ENCODE assay signal across 24 cellular contexts in the genomic region with DNA sequence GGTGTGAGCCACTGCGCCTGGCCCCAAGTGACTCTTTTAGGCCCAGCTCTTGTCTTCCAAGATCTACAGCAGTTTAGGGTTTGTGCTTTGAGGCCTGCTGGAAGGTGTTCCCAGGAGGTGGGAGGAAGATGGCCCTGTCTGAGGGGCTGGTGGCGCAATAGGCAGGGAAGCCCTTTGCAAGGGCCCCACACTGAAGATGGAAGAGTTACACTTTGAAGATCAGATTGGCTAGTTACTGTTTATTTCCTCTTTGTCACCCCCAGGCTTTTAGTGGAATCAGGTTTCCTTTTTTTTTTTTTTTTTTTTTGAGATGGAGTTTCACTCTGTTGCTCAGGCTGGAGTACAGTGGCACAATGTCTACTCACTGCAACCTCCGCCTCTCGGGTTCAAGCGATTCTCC. TPM values are rescaled to one million over a fixed set of nuclear protein-coding genes. Genes with fewer than 3 reads are reported as not detected.
DNase-seq lines count a peak whose midpoint lies in the region; ATAC-seq, FAIRE-seq and TF ChIP-seq lines count a peak whose summit lies in the region.
"Had no signal": no experiment of that assay in that cellular context is flagged by ENCODE, and none has a peak within 500 bp of the region (broad histone marks: within the 10 kb centered on the region; RNA-seq: fewer than 3 reads in every experiment).

No MANE protein-coding gene starts in this region.

- intact Hi-C loops in CD8-positive, alpha-beta T cell (cut with DNase I, micrococcal nuclease), result no loop called here

- peaks cover 18% of the 10 kb centered on the region for H3K36me3 Mint-ChIP-seq in CD8-positive, alpha-beta T cell
- H3K36me3 Mint-ChIP-seq in glutamatergic neuron (ENCODE audit: unreplicated experiment), result no peaks in the 10 kb centered on the region

- peaks cover 26% of the 10 kb centered on the region for H3K4me1 Mint-ChIP-seq in CD8-positive, alpha-beta T cell (ENCODE audit: low read depth)
- peaks cover 22% of the 10 kb centered on the region for H3K4me1 Mint-ChIP-seq in glutamatergic neuron (ENCODE audit: low read depth, unreplicated experiment)

- peak overlapping the region; percentile 32 for H3K4me3 Mint-ChIP-seq in CD8-positive, alpha-beta T cell
- H3K4me3 Mint-ChIP-seq in glutamatergic neuron (ENCODE audit: unreplicated experiment), result no peak overlapping the region

- H3K27ac ChIP-seq in CD8-positive, alpha-beta T cell (ENCODE audit: low read depth, low read length), result no peak overlapping the region
- H3K27ac ChIP-seq in HEK293 (ENCODE audit: extremely low read depth, low read depth, low read length), result 0 out of 2 replicates have a peak overlapping the region, but pooled peaks have one; percentile 13
- H3K27ac ChIP-seq: GM23248, heart right ventricle had no signal

- no peak overlapping the region for H3K4me3 ChIP-seq in CD8-positive, alpha-beta T cell (ENCODE audit: low read depth, low read length)
- H3K4me3 ChIP-seq in HEK293 (ENCODE audit: low read depth, low read length), result no peak overlapping the region
- H3K4me3 ChIP-seq: GM23248, heart right ventricle had no signal

- H3K9me3 ChIP-seq in CD8-positive, alpha-beta T cell (ENCODE audit: low read length), result no peaks in the 10 kb centered on the region
- no peaks in the 10 kb centered on the region for H3K9me3 ChIP-seq in HEK293 (ENCODE audit: control insufficient read depth, insufficient read depth, low read depth, low read length)
- H3K9me3 ChIP-seq: heart right ventricle had no signal

- H3K4me1 ChIP-seq in CD8-positive, alpha-beta T cell (ENCODE audit: insufficient read depth, low read length), result peaks cover 16% of the 10 kb centered on the region
- H3K4me1 ChIP-seq in HEK293 (ENCODE audit: control insufficient read depth, insufficient read depth, low read length), result peaks cover 10% of the 10 kb centered on the region

- no peak for TF ChIP-seq CTCF in CD8-positive, alpha-beta T cell (IDR thresholded peaks at IDR 0.05)
- TF ChIP-seq CTCF in HEK293 (tag by site-specific recombination; IDR thresholded peaks at IDR 0.05) (no peak), glutamatergic neuron (IDR thresholded peaks at IDR 0.05; ENCODE audit: partially characterized antibody, unreplicated experiment) (no peak)

- POLR2A ChIA-PET in CD8-positive, alpha-beta T cell (lab: Charles Lee), result no interaction called here
- POLR2A ChIA-PET in HEK293 (lab: Yijun Ruan, JAX), result interaction anchor here (0.8 kb wide), 1 partner anchor 33 kb away, joined by 5 read pairs; no protein-coding TSS in a partner anchor

- no peaks in the 10 kb centered on the region for H3K27me3 ChIP-seq in CD8-positive, alpha-beta T cell (ENCODE audit: insufficient read depth, low read length)
- H3K27me3 ChIP-seq: heart right ventricle had no signal

- no peak for FAIRE-seq in GM12892 (lab: Jason Lieb, UNC)
- FAIRE-seq: bronchial epithelial cell, urothelium cell line had no signal

- CTCF ChIA-PET in CD8-positive, alpha-beta T cell (lab: Charles Lee), result interaction anchor here (2.2 kb wide), 1 partner anchor 102 kb away, joined by 9 read pairs; no protein-coding TSS in a partner anchor
- CTCF ChIA-PET in HEK293 (lab: Yijun Ruan, JAX), result interaction anchor here (0.6 to 2.0 kb wide), 3 partner anchors 62 to 592 kb away, joined by 3 to 8 read pairs (median 3); no protein-coding TSS in a partner anchor

- no peak for DNase-seq in CD8-positive, alpha-beta T cell
- DNase-seq in SIG-M5 treated with dmso at 0.1 percent for 504 hours (lab: John Stamatoyannopoulos, UW; ENCODE audit: unreplicated experiment) (peak; percentile 62), glutamatergic neuron (no peak), GM12892 (ENCODE audit: insufficient read length) (no peak)
- no peak for DNase-seq in central memory CD4-positive, alpha-beta T cell
- DNase-seq: activated CD4-positive, alpha-beta T cell treated with anti-CD3 and anti-CD28 coated beads for 4 hours; dermis blood vessel endothelial cell; GM23248; heart right ventricle; KG1; NCI-H1092 treated with DMSO at 0.1 percent for 48 hours; NCI-H2029; NCI-H510A; stimulated activated CD4-positive, alpha-beta T cell treated with anti-CD3 and anti-CD28 coated beads, Interleukin-15, amount 100 ng/mL, for 24 hours; substantia nigra had no signal

- TF ChIP-seq POLR2A in GM12892 (IDR thresholded peaks at IDR 0.05; ENCODE audit: low read depth, low read length), result no peak

- no peak overlapping the region for H3K27ac Mint-ChIP-seq in CD8-positive, alpha-beta T cell
- peak overlapping the region; percentile 55 for H3K27ac Mint-ChIP-seq in glutamatergic neuron (ENCODE audit: unreplicated experiment)
- H3K27ac Mint-ChIP-seq: activated T-helper 2 cell treated with anti-CD3 and anti-CD28 coated beads, Interferon-gamma antibody, Interleukin-2, Interleukin-4, amounts not matched to agents 10 μg/mL and 5 μg/mL and 100 μg/mL, durations not matched to agents 14 hours and 24 hours and 36 hours had no signal

- H3K36me3 ChIP-seq in CD8-positive, alpha-beta T cell (ENCODE audit: insufficient read depth, low read length), result peaks cover 10% of the 10 kb centered on the region
- H3K36me3 ChIP-seq in HEK293 (ENCODE audit: control insufficient read depth in 2 of 2, insufficient read depth in 1 of 2, low read length in 2 of 2), result peaks cover 5 to 13% of the 10 kb centered on the region in 2 experiments; a peak in 1 of 3 replicates

- no peak for ATAC-seq in CD8-positive, alpha-beta T cell
- ATAC-seq in GM21447 (IDR thresholded peaks at IDR 0.05; ENCODE audit: unreplicated experiment) (no peak), GM21367 (IDR thresholded peaks at IDR 0.05; ENCODE audit: unreplicated experiment) (no peak)
- ATAC-seq: heart right ventricle, right cardiac atrium had no signal

- no peaks in the 10 kb centered on the region for H3K9me3 Mint-ChIP-seq in CD8-positive, alpha-beta T cell
- peaks cover 10% of the 10 kb centered on the region for H3K9me3 Mint-ChIP-seq in glutamatergic neuron (ENCODE audit: unreplicated experiment)
- H3K9me3 Mint-ChIP-seq: activated T-helper 2 cell treated with anti-CD3 and anti-CD28 coated beads, Interferon-gamma antibody, Interleukin-2, Interleukin-4, amounts not matched to agents 10 μg/mL and 5 μg/mL and 100 μg/mL, durations not matched to agents 14 hours and 24 hours and 36 hours had no signal

- H3K27me3 Mint-ChIP-seq in CD8-positive, alpha-beta T cell (ENCODE audit: low read depth), result no peaks in the 10 kb centered on the region
- peaks cover 27% of the 10 kb centered on the region for H3K27me3 Mint-ChIP-seq in glutamatergic neuron (ENCODE audit: unreplicated experiment)

TF ChIP-seq in HEK293, 187 proteins besides CTCF, POLR2A, EP300 and RAD21 (continues in another document):
- TF ChIP-seq SP3 (tag by site-specific recombination; IDR thresholded peaks at IDR 0.05) (no peak), ELK4 (IDR thresholded peaks at IDR 0.05; ENCODE audit: borderline replicate concordance, low read depth, low read length) (no peak), ZBTB8A (tag by site-specific recombination; IDR thresholded peaks at IDR 0.05) (0 out of 2 replicates have a peak, but pooled peaks have one; percentile 13), ZBTB17 (tag by site-specific recombination; IDR thresholded peaks at IDR 0.05) (peak; percentile 71), ZNF23 (tag by site-specific recombination; IDR thresholded peaks at IDR 0.05; ENCODE audit: borderline replicate concordance) (no peak), ZNF792 (tag by site-specific recombination; IDR thresholded peaks at IDR 0.05) (no peak), ZNF211 (tag by site-specific recombination; IDR thresholded peaks at IDR 0.05; ENCODE audit: low read depth) (no peak), ZNF18 (tag by site-specific recombination; IDR thresholded peaks at IDR 0.05) (peak; percentile 52; the same call in 1 of the 2 replicates), ZNF830 (tag by site-specific recombination; IDR thresholded peaks at IDR 0.05; ENCODE audit: low read depth) (no peak), SCRT2 (tag by site-specific recombination; IDR thresholded peaks at IDR 0.05) (0 out of 2 replicates have a peak, but pooled peaks have one; percentile 12)

RNA-seq across cellular contexts. Expression of gene RABAC1, which starts 1.9 kb away (rescaled TPM):
- 100 to 1,000 TPM in 1 of 2 experiments, 10 to 100 TPM in 1; 99.5 to 114 TPM for total RNA-seq in CD8-positive, alpha-beta T cell
- 139 TPM for total RNA-seq in glutamatergic neuron (ENCODE audit: unreplicated experiment)
- 17.6 TPM for polyA plus RNA-seq in GM12892 (2012; ENCODE audit: missing spikeins)

RNA-seq across cellular contexts. Expression of gene ERFL, which starts 32.7 kb away (rescaled TPM):
- 1 to 10 TPM; 5.4 to 6.8 TPM for total RNA-seq in CD8-positive, alpha-beta T cell
- 1.6 TPM for total RNA-seq in glutamatergic neuron (ENCODE audit: unreplicated experiment)
- 0.13 TPM for polyA plus RNA-seq in GM12892 (2012; ENCODE audit: missing spikeins)
- total RNA-seq: dermis blood vessel endothelial cell, GM23248, liver had no signal
- polyA plus RNA-seq: GM23248, liver had no signal

RNA-seq across cellular contexts. Expression of gene ATP1A3, which starts 33.1 kb away (rescaled TPM):
- total RNA-seq in CD8-positive, alpha-beta T cell, result 10 to 100 TPM; 10.2 to 12.3 TPM
- 650 TPM for total RNA-seq in glutamatergic neuron (ENCODE audit: unreplicated experiment)
- 3.3 TPM for polyA plus RNA-seq in GM12892 (2012; ENCODE audit: missing spikeins)
- total RNA-seq: bronchial epithelial cell, osteocyte had no signal

Comparison
In these comparisons a context has a peak if more than half of its experiments do, and no peak if none do; other contexts are left out.
1. RNA of gene ATP1A3, which starts 33.1 kb away (total RNA-seq): 650 TPM in glutamatergic neuron (single experiment); 10.2 to 12.3 TPM in CD8-positive, alpha-beta T cell; every median in the first group is over 10 times any median in the second.